Comparison of ENCODE assay signal across 9 cellular contexts in the genomic region with DNA sequence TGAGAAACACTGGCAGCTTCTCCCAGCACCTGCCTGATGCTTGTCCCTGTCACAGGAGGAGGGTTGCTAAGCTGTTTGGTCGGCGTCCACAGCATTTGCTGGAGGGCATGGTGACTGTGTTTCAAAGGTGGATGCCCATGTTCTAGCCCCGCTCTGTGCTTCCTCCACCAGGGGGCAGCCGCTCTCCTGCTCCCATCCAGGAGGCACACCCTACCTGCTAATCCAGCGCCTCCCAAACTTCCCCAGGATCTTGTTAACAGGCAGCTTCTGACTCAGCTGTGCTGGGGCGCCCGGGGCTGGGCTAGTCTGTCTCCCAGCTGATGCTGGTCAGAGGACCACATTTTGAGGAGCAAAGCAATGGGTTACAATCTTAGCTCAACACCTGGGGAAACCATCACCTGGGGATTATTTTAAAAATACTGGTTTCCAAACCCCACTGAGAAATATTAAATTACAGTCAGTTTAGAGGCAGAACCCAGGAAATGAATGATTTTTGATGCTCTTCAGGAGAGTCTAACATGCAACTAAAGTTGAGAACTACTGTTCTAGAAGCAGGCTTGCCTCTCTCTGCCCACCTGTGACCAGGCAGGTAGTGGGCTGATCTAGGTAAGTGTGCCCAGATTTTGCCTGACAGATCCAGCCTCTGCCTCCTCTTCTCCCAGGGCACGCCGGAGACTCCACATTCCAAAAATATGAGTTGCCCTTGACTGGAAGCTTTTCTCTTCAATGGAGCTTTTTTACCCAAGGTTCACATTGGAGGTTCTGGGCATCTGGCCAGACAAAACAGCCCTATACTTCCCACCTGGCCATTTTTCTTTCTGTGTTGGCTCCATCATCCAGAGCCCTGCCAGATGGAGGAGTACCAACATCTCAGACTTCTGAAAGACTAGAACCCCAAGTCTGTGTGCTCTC.
DNase-seq lines count a peak whose midpoint lies in the region; ATAC-seq and TF ChIP-seq lines count a peak whose summit lies in the region.
"Had no signal": no experiment of that assay in that cellular context is flagged by ENCODE, and none has a peak within 500 bp of the region (broad histone marks: within the 10 kb centered on the region; RNA-seq: fewer than 3 reads in every experiment).

No MANE protein-coding gene starts in this region.

- no peak overlapping the region for H3K4me2 ChIP-seq in SU-DHL-6 (ENCODE audit: low read depth, low read length, poor library complexity, severe bottlenecking)

- H3K36me3 Mint-ChIP-seq in nephron (ENCODE audit: low read depth): no peaks in the 10 kb centered on the region

- H3K36me3 ChIP-seq in SU-DHL-6 (ENCODE audit: low read length): no peaks in the 10 kb centered on the region

- no peaks in the 10 kb centered on the region for H3F3A ChIP-seq in SU-DHL-6 (ENCODE audit: insufficient read depth)

- H3K79me2 ChIP-seq in SU-DHL-6 (ENCODE audit: insufficient read depth, low read length): no peaks in the 10 kb centered on the region

- no peak overlapping the region for H2AFZ ChIP-seq in SU-DHL-6 (ENCODE audit: low read depth, low read length, severe bottlenecking)

- ATAC-seq in HG03565 (IDR thresholded peaks at IDR 0.05; ENCODE audit: unreplicated experiment) (no peak), GM18505 (IDR thresholded peaks at IDR 0.05; ENCODE audit: unreplicated experiment) (no peak), GM21423 (IDR thresholded peaks at IDR 0.05; ENCODE audit: unreplicated experiment) (no peak)

- in situ Hi-C loops in G401 (cut with HindIII; ENCODE audit: low sequenced_read_pairs): no loop called here

- H3K27ac Mint-ChIP-seq in nephron: no peak overlapping the region
- H3K27ac Mint-ChIP-seq: T-helper 1 cell treated with Interleukin-12 subunit alpha and Interleukin-12 subunit beta and Interleukin-4 antibody, amounts not matched to agents 30 μg/mL and 1 μg/mL, for 36 hours had no signal

- no peaks in the 10 kb centered on the region; the same call in 1 of the 2 replicates for H3K27me3 ChIP-seq in SU-DHL-6 (ENCODE audit: low read length)

- TF ChIP-seq RAD21 in Ishikawa (IDR thresholded peaks at IDR 0.05; ENCODE audit: low read depth): peak; percentile 75

- DNase-seq in G401 (ENCODE audit: low spot score): peak; percentile 3
- DNase-seq in choroid plexus epithelial cell (ENCODE audit: low read depth): peak; percentile 7

- H3K27ac ChIP-seq in SU-DHL-6 (ENCODE audit: low read depth, low read length): no peak overlapping the region

- no peak for TF ChIP-seq POLR2A in GM18505 (IDR thresholded peaks at IDR 0.05; ENCODE audit: borderline replicate concordance, extremely low read depth, insufficient read depth, insufficient read length)

- H3K4me3 Mint-ChIP-seq in nephron: no peak overlapping the region
- H3K4me3 Mint-ChIP-seq: T-helper 1 cell treated with Interleukin-12 subunit alpha and Interleukin-12 subunit beta and Interleukin-4 antibody, amounts not matched to agents 30 μg/mL and 1 μg/mL, for 36 hours had no signal

- H3K27me3 Mint-ChIP-seq in nephron (ENCODE audit: low read depth): peaks cover 83% of the 10 kb centered on the region

- no peaks in the 10 kb centered on the region for H3K4me1 Mint-ChIP-seq in nephron

- no peak overlapping the region for H3K9ac ChIP-seq in SU-DHL-6 (ENCODE audit: low read length)

- TF ChIP-seq CTCF in SU-DHL-6 (IDR thresholded peaks at IDR 0.05; ENCODE audit: insufficient read depth, low read length, poor library complexity, severe bottlenecking): peak; percentile 61
- TF ChIP-seq CTCF in choroid plexus epithelial cell (conservative IDR thresholded peaks at IDR 0.05; ENCODE audit: low read depth, low read length): peak; percentile 57
- TF ChIP-seq CTCF in nephron (IDR thresholded peaks at IDR 0.05; ENCODE audit: unreplicated experiment in 3 of 3): peak; percentile 17 to 51 (median 34)

- TF ChIP-seq EP300 in Ishikawa (IDR thresholded peaks at IDR 0.05; ENCODE audit: borderline replicate concordance): no peak; the same call in 1 of the 2 replicates

- H4K20me1 ChIP-seq in SU-DHL-6 (ENCODE audit: low read depth, low read length): no peaks in the 10 kb centered on the region

- H3K9me3 ChIP-seq in SU-DHL-6 (ENCODE audit: insufficient read depth, low read length): no peaks in the 10 kb centered on the region

- no peaks in the 10 kb centered on the region for H3K9me3 Mint-ChIP-seq in nephron
- H3K9me3 Mint-ChIP-seq: T-helper 1 cell treated with Interleukin-12 subunit alpha and Interleukin-12 subunit beta and Interleukin-4 antibody, amounts not matched to agents 30 μg/mL and 1 μg/mL, for 36 hours had no signal

- no peaks in the 10 kb centered on the region for H3K9me2 ChIP-seq in SU-DHL-6 (replicated peaks; ENCODE audit: insufficient read depth, low read length)

- H3K4me3 ChIP-seq in SU-DHL-6 (ENCODE audit: insufficient read depth, low read length, poor library complexity, severe bottlenecking) (no peak overlapping the region), choroid plexus epithelial cell (ENCODE audit: low read depth, low read length) (no peak overlapping the region)

TF ChIP-seq in Ishikawa, 13 proteins besides CTCF, POLR2A, EP300 and RAD21:
- TF ChIP-seq, protein P1, sequence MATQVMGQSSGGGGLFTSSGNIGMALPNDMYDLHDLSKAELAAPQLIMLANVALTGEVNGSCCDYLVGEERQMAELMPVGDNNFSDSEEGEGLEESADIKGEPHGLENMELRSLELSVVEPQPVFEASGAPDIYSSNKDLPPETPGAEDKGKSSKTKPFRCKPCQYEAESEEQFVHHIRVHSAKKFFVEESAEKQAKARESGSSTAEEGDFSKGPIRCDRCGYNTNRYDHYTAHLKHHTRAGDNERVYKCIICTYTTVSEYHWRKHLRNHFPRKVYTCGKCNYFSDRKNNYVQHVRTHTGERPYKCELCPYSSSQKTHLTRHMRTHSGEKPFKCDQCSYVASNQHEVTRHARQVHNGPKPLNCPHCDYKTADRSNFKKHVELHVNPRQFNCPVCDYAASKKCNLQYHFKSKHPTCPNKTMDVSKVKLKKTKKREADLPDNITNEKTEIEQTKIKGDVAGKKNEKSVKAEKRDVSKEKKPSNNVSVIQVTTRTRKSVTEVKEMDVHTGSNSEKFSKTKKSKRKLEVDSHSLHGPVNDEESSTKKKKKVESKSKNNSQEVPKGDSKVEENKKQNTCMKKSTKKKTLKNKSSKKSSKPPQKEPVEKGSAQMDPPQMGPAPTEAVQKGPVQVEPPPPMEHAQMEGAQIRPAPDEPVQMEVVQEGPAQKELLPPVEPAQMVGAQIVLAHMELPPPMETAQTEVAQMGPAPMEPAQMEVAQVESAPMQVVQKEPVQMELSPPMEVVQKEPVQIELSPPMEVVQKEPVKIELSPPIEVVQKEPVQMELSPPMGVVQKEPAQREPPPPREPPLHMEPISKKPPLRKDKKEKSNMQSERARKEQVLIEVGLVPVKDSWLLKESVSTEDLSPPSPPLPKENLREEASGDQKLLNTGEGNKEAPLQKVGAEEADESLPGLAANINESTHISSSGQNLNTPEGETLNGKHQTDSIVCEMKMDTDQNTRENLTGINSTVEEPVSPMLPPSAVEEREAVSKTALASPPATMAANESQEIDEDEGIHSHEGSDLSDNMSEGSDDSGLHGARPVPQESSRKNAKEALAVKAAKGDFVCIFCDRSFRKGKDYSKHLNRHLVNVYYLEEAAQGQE (IDR thresholded peaks at IDR 0.05; ENCODE audit: low read depth): no peak
- TF ChIP-seq EGR1 (IDR thresholded peaks at IDR 0.05): no peak
- TF ChIP-seq, protein P2, sequence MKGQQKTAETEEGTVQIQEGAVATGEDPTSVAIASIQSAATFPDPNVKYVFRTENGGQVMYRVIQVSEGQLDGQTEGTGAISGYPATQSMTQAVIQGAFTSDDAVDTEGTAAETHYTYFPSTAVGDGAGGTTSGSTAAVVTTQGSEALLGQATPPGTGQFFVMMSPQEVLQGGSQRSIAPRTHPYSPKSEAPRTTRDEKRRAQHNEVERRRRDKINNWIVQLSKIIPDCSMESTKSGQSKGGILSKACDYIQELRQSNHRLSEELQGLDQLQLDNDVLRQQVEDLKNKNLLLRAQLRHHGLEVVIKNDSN (IDR thresholded peaks at IDR 0.05): no peak
- no peak for TF ChIP-seq NFIC (IDR thresholded peaks at IDR 0.05)
- TF ChIP-seq ZBTB7A (IDR thresholded peaks at IDR 0.05; ENCODE audit: low read depth): no peak
- no peak for TF ChIP-seq TAF1 (IDR thresholded peaks at IDR 0.05; ENCODE audit: low read depth)
- no peak for TF ChIP-seq FOXM1 (IDR thresholded peaks at IDR 0.05; ENCODE audit: borderline replicate concordance, low read depth)
- no peak for TF ChIP-seq TCF12 (IDR thresholded peaks at IDR 0.05; ENCODE audit: low read depth)
- TF ChIP-seq, protein P3, sequence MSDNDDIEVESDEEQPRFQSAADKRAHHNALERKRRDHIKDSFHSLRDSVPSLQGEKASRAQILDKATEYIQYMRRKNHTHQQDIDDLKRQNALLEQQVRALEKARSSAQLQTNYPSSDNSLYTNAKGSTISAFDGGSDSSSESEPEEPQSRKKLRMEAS (IDR thresholded peaks at IDR 0.05): no peak
- no peak for TF ChIP-seq YY1 (IDR thresholded peaks at IDR 0.05; ENCODE audit: low read depth)
- no peak for TF ChIP-seq TEAD4 (IDR thresholded peaks at IDR 0.05)
- TF ChIP-seq CREB1 (IDR thresholded peaks at IDR 0.05; ENCODE audit: low read depth): no peak
- TF ChIP-seq CEBPB (IDR thresholded peaks at IDR 0.05): no peak
